15 cellular contexts compared by ENCODE assay signal in the genomic region with DNA sequence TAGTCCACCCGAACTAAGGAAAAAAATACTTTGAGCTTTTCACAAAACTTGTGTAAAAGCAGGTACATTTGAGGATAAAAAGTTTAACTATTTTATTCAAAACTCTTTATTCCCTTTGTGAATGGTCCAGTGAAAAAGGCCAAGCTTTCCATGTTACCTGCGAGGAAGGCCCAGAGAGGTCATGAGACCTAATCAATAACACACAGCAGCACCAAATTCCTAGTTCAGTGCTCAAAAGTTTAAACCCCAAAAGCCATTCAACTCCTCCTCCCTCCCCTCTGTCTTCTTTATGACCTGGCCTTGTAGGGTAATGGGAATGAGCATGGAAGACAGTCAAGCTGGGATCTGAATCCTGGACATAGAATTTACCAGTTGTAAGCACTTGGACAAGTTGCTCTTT.
DNase-seq lines count a peak whose midpoint lies in the region; ATAC-seq, FAIRE-seq and TF ChIP-seq lines count a peak whose summit lies in the region.
"Had no signal": no experiment of that assay in that cellular context is flagged by ENCODE, and none has a peak within 500 bp of the region (broad histone marks: within the 10 kb centered on the region; RNA-seq: fewer than 3 reads in every experiment).

No MANE protein-coding gene starts in this region.

- H3K4me2 ChIP-seq in A549 (no peak overlapping the region), mesenchymal stem cell (ENCODE audit: low read length, poor library complexity, severe bottlenecking) (no peak overlapping the region)

- CTCF ChIA-PET in A549 (lab: Yijun Ruan, JAX) = interaction anchor here (1.1 kb wide), 1 partner anchor 360 kb away, joined by 3 read pairs; no protein-coding TSS in a partner anchor

- peak overlapping the region; percentile 44 for H4K91ac ChIP-seq in mesenchymal stem cell (ENCODE audit: low read length)

- peaks cover 3% of the 10 kb centered on the region; the same call in 1 of the 2 replicates for H3K27me3 Mint-ChIP-seq in HFFc6 (ENCODE audit: insufficient read depth)
- H3K27me3 Mint-ChIP-seq: IgD-negative memory B cell had no signal

- H3K18ac ChIP-seq in mesenchymal stem cell (ENCODE audit: low read depth in 1 of 2, low read length in 2 of 2) = peak overlapping the region in 1 of 2 experiments; percentile 55

- H3K9me3 ChIP-seq in A549 = no peaks in the 10 kb centered on the region
- no peaks in the 10 kb centered on the region for H3K9me3 ChIP-seq in adipocyte (ENCODE audit: control insufficient read depth, low read length)
- H3K9me3 ChIP-seq in mesenchymal stem cell (ENCODE audit: control insufficient read depth, low read length) = no peaks in the 10 kb centered on the region
- H3K9me3 ChIP-seq: Caco-2 had no signal

- peak overlapping the region; percentile 82 for H3K9ac ChIP-seq in adipocyte (ENCODE audit: low read length)
- peak overlapping the region; percentile 76 for H3K9ac ChIP-seq in mesenchymal stem cell (ENCODE audit: low read length)

- H3K27me3 ChIP-seq in adipocyte (replicated peaks; ENCODE audit: control insufficient read depth, insufficient read depth, low read length) (no peaks in the 10 kb centered on the region), mesenchymal stem cell (ENCODE audit: control insufficient read depth in 1 of 2, insufficient read depth in 1 of 2, low read length in 2 of 2) (no peaks in the 10 kb centered on the region)

- H3K9me3 Mint-ChIP-seq in HFFc6 = no peaks in the 10 kb centered on the region
- H3K9me3 Mint-ChIP-seq: CD8-positive, alpha-beta T cell; IgD-negative memory B cell had no signal

- peak overlapping the region; percentile 24 for H2BK5ac ChIP-seq in mesenchymal stem cell (ENCODE audit: low read depth, low read length, poor library complexity, severe bottlenecking)

- H3K4me3 Mint-ChIP-seq in HFFc6 = no peak overlapping the region
- H3K4me3 Mint-ChIP-seq: CD14-positive monocyte; CD8-positive, alpha-beta T cell had no signal

- no peak overlapping the region for H3K4ac ChIP-seq in mesenchymal stem cell (ENCODE audit: low read depth in 1 of 2, low read length in 2 of 2)

- no peak overlapping the region for H2BK15ac ChIP-seq in mesenchymal stem cell (ENCODE audit: low read depth, poor library complexity, severe bottlenecking)

- ATAC-seq in A549 = no peak
- ATAC-seq: CD8-positive, alpha-beta T cell; HCT116 had no signal

- WGBS in A549 (ENCODE audit: missing lambda C conversion rate) = 93% methylated on average over 2 of the region's 2 CpGs
- 100% methylated on average over 1 of the region's 2 CpGs for WGBS in mesenchymal stem cell

- peak overlapping the region; percentile 76 to 95; a peak in 5 of 6 replicates for H3K27ac ChIP-seq in A549
- H3K27ac ChIP-seq in mesenchymal stem cell (ENCODE audit: low read length, poor library complexity, severe bottlenecking) = peak overlapping the region; percentile 98

- H3K36me3 Mint-ChIP-seq in HFFc6 (ENCODE audit: low read depth) = no peaks in the 10 kb centered on the region
- H3K36me3 Mint-ChIP-seq: CD14-positive monocyte, IgD-negative memory B cell had no signal

- H3K79me1 ChIP-seq in mesenchymal stem cell (replicated peaks; ENCODE audit: low read length, poor library complexity, severe bottlenecking) = peaks cover 3% of the 10 kb centered on the region

- POLR2A ChIA-PET in A549 (lab: Yijun Ruan, JAX) = no interaction called here

- no peak overlapping the region for H2AFZ ChIP-seq in mesenchymal stem cell (ENCODE audit: low read depth, low read length)

- TF ChIP-seq RAD21 in A549 (conservative IDR thresholded peaks at IDR 0.05 in 1 of 2, IDR thresholded peaks at IDR 0.05 in 1 of 2) = no peak

- peak overlapping the region; percentile 99 for H2AK5ac ChIP-seq in mesenchymal stem cell (ENCODE audit: low read length, severe bottlenecking)

- H3K4me1 Mint-ChIP-seq in HFFc6 (ENCODE audit: low read depth) = peaks cover 83% of the 10 kb centered on the region

- H3K36me3 ChIP-seq in adipocyte (ENCODE audit: control insufficient read depth, insufficient read depth, low read length, severe bottlenecking) (no peaks in the 10 kb centered on the region), mesenchymal stem cell (ENCODE audit: control insufficient read depth in 1 of 2, insufficient read depth in 2 of 2, low read depth in 1 of 2, low read length in 2 of 2) (no peaks in the 10 kb centered on the region)

- TF ChIP-seq EP300 in A549 (IDR thresholded peaks at IDR 0.05) = no peak

- TF ChIP-seq CTCF in A549 (IDR thresholded peaks at IDR 0.05) = no peak
- TF ChIP-seq CTCF in HFFc6 (IDR thresholded peaks at IDR 0.05) = no peak

- DNase-seq in A549 (ENCODE audit: low read depth in 1 of 2, low spot score in 1 of 2) (no peak), HFFc6 (no peak), adipocyte (ENCODE audit: low read depth) (no peak), mesenchymal stem cell (no peak), COLO829 (ENCODE audit: low spot score) (no peak), NCI-H748 treated with DMSO at 0.1 percent for 48 hours (lab: John Stamatoyannopoulos, UW) (no peak)
- DNase-seq in activated effector memory CD4-positive, alpha-beta T cell treated with Interleukin-2 at 50 U/mL for 16 hours = no peak
- DNase-seq: Caco-2; CD8-positive, alpha-beta T cell; DMS53; GF-D8 had no signal

- H2BK120ac ChIP-seq in mesenchymal stem cell (ENCODE audit: low read depth, low read length) = no peak overlapping the region

- peak overlapping the region; percentile 48 to 85 for H2BK12ac ChIP-seq in mesenchymal stem cell (ENCODE audit: low read length in 2 of 2)

- no peak for FAIRE-seq in A549 (lab: Jason Lieb, UNC)
- FAIRE-seq: H54 had no signal

- H4K8ac ChIP-seq in mesenchymal stem cell (ENCODE audit: low read length) = no peak overlapping the region

- H3K14ac ChIP-seq in mesenchymal stem cell (ENCODE audit: low read length in 2 of 2) = no peak overlapping the region

- peaks cover 72% of the 10 kb centered on the region for H3K4me1 ChIP-seq in A549
- H3K4me1 ChIP-seq in adipocyte (ENCODE audit: control insufficient read depth, insufficient read depth, low read length) = peaks cover 63% of the 10 kb centered on the region
- H3K4me1 ChIP-seq in mesenchymal stem cell (ENCODE audit: control insufficient read depth, insufficient read depth, low read depth, low read length) = peaks cover 17% of the 10 kb centered on the region

- H3K4me3 ChIP-seq in A549 (no peak overlapping the region), adipocyte (ENCODE audit: low read length) (no peak overlapping the region), mesenchymal stem cell (ENCODE audit: insufficient read depth in 1 of 2, low read depth in 1 of 2, low read length in 2 of 2) (no peak overlapping the region)

- TF ChIP-seq POLR2A in A549 (IDR thresholded peaks at IDR 0.05; ENCODE audit: low read length) = no peak

- peak overlapping the region; percentile 90; the same call in 1 of the 2 replicates for H3K27ac Mint-ChIP-seq in HFFc6
- H3K27ac Mint-ChIP-seq: CD14-positive monocyte; CD8-positive, alpha-beta T cell; IgD-negative memory B cell had no signal

- no peak overlapping the region for H3K23ac ChIP-seq in mesenchymal stem cell (ENCODE audit: low read length in 2 of 2)

TF ChIP-seq in A549, 52 proteins besides CTCF, POLR2A, EP300 and RAD21:
- TF ChIP-seq ZFP36 (IDR thresholded peaks at IDR 0.05; ENCODE audit: borderline replicate concordance, partially characterized antibody) (no peak), BHLHE40 (IDR thresholded peaks at IDR 0.05; ENCODE audit: low read depth, low read length) (no peak), CBX2 (IDR thresholded peaks at IDR 0.05; ENCODE audit: borderline replicate concordance, low read depth) (no peak), PHF8 (IDR thresholded peaks at IDR 0.05; ENCODE audit: borderline replicate concordance, low read depth) (no peak), RNF2 (IDR thresholded peaks at IDR 0.05; ENCODE audit: borderline replicate concordance, low read depth) (no peak), SREBF2 (IDR thresholded peaks at IDR 0.05) (no peak)
- TF ChIP-seq, protein P1, sequence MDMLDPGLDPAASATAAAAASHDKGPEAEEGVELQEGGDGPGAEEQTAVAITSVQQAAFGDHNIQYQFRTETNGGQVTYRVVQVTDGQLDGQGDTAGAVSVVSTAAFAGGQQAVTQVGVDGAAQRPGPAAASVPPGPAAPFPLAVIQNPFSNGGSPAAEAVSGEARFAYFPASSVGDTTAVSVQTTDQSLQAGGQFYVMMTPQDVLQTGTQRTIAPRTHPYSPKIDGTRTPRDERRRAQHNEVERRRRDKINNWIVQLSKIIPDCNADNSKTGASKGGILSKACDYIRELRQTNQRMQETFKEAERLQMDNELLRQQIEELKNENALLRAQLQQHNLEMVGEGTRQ (IDR thresholded peaks at IDR 0.05) = no peak
